In the genomic region with DNA sequence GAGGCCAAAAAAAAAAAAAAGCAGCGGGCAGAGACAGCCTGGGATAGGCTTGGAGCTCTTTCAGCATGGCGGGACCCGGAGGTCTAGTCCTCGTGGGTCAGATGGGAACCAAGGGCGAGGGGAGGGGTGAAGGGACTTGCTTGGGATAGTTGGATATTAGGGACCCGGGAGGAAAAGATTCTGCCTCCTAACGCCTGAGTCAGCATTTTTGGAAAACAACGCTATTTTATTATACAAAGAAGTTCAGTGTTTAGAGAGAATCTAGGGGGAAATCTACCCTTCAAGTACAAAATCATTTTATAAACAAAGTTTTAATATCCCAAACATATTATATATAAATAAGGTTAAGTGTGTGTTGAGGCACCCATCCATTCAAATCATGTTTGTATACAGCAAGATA, we compare ENCODE assay signal across 8 cellular contexts.
"Had no signal": no experiment of that assay in that cellular context is flagged by ENCODE, and none has a peak within 500 bp of the region (broad histone marks: within the 10 kb centered on the region; RNA-seq: fewer than 3 reads in every experiment).

No MANE protein-coding gene starts in this region.

- H3K9me3 Mint-ChIP-seq: GM23338 had no signal

- DNase-seq: H7, HFFc6, KG1 had no signal

- H3K36me3 ChIP-seq: HAP-1 had no signal

- H3K4me1 Mint-ChIP-seq: IgD-negative memory B cell had no signal

- ATAC-seq: GM23338, HCT116 had no signal

- H3K27ac Mint-ChIP-seq: GM23338, HFFc6, IgD-negative memory B cell had no signal

- H3K9me3 ChIP-seq: HAP-1 had no signal

- H3K4me3 ChIP-seq: GM23338, HAP-1 had no signal

- H3K36me3 Mint-ChIP-seq: IgD-negative memory B cell had no signal

- H3K4me1 ChIP-seq: HAP-1 had no signal

- H3K4me3 Mint-ChIP-seq: GM23338, HFFc6, IgD-negative memory B cell had no signal

- H3K27ac ChIP-seq: HL-60 had no signal

- H3K4me2 ChIP-seq: GM23338 had no signal

- H2AFZ ChIP-seq: GM23338 had no signal
